ENCODE assay signal across 8 cellular contexts in genomic region chr7:35646289-35647033, GRCh38. TPM values are rescaled to one million over a fixed set of nuclear protein-coding genes. Genes with fewer than 3 reads are reported as not detected.
DNase-seq lines count a peak whose midpoint lies in the region; ATAC-seq and TF ChIP-seq lines count a peak whose summit lies in the region.

No MANE protein-coding gene starts in this region.

- peak overlapping the region; percentile 73 for H3K27ac Mint-ChIP-seq in progenitor cell of endocrine pancreas

- peaks cover 38% of the 10 kb centered on the region for H3K4me1 Mint-ChIP-seq in progenitor cell of endocrine pancreas (ENCODE audit: low read depth)

- no peak for TF ChIP-seq CTCF in fibroblast of villous mesenchyme (IDR thresholded peaks at IDR 0.05; ENCODE audit: insufficient read depth, low read depth, low read length)
- no peak for TF ChIP-seq CTCF in progenitor cell of endocrine pancreas (IDR thresholded peaks at IDR 0.05; ENCODE audit: unreplicated experiment)

- ATAC-seq in GM18867 (IDR thresholded peaks at IDR 0.05; ENCODE audit: unreplicated experiment) (peak; percentile 36), HG03442 (IDR thresholded peaks at IDR 0.05; ENCODE audit: unreplicated experiment) (no peak)

- no peak overlapping the region for H3K4me3 ChIP-seq in fibroblast of villous mesenchyme (ENCODE audit: low read depth, low read length)

- DNase-seq in NCI-H774 (lab: John Stamatoyannopoulos, UW) (peak; percentile 4), fibroblast of villous mesenchyme (ENCODE audit: low read depth) (peak; percentile 17), progenitor cell of endocrine pancreas (ENCODE audit: low spot score, unreplicated experiment) (no peak), hippocampal formation (lab: John Stamatoyannopoulos, UW) (no peak), DMS153 treated with DMSO at 0.1 percent for 48 hours (lab: John Stamatoyannopoulos, UW; ENCODE audit: unreplicated experiment) (no peak), glomerular visceral epithelial cell (ENCODE audit: extremely low spot score) (no peak)

- H3K36me3 Mint-ChIP-seq in progenitor cell of endocrine pancreas (ENCODE audit: insufficient read depth) = peaks cover 10% of the 10 kb centered on the region

- H3K4me3 Mint-ChIP-seq in progenitor cell of endocrine pancreas (ENCODE audit: low read depth) = peak overlapping the region; percentile 12

- peaks cover 5% of the 10 kb centered on the region for H3K9me3 Mint-ChIP-seq in progenitor cell of endocrine pancreas (ENCODE audit: low read depth)

- no peaks in the 10 kb centered on the region for H3K27me3 Mint-ChIP-seq in progenitor cell of endocrine pancreas

RNA-seq across cellular contexts. Expression of gene HERPUD2, which starts 48.5 kb away (rescaled TPM):
- total RNA-seq in fibroblast of villous mesenchyme = 23.2 and 30.7 TPM in 2 replicates
- 37.4 and 39.1 TPM in 2 replicates for total RNA-seq in progenitor cell of endocrine pancreas

Comparison
In these comparisons a context has a peak if more than half of its experiments do, and no peak if none do; other contexts are left out.
1. DNase-seq: peak in NCI-H774 (single experiment) and fibroblast of villous mesenchyme (single experiment); none in progenitor cell of endocrine pancreas (single experiment), hippocampal formation (0 of 2), DMS153 treated with DMSO at 0.1 percent for 48 hours (single experiment) and glomerular visceral epithelial cell (single experiment).